Comparison of ENCODE assay signal across 27 cellular contexts in genomic region chr22:25534724-25535123, GRCh38. TPM values are rescaled to one million over a fixed set of nuclear protein-coding genes. Genes with fewer than 3 reads are reported as not detected.
A peak's percentile ranks its signal among the peaks of the same experiment; 100 is the strongest.
DNase-seq lines count a peak whose midpoint lies in the region; ATAC-seq, FAIRE-seq and TF ChIP-seq lines count a peak whose summit lies in the region.
"Had no signal": no experiment of that assay in that cellular context is flagged by ENCODE, and none has a peak within 500 bp of the region (broad histone marks: within the 10 kb centered on the region; RNA-seq: fewer than 3 reads in every experiment).

No MANE protein-coding gene starts in this region.

- H2AFZ ChIP-seq in H9 (ENCODE audit: low read length), result no peak overlapping the region
- H2AFZ ChIP-seq in HCT116 (ENCODE audit: low read depth, low read length, poor library complexity, severe bottlenecking), result no peak overlapping the region
- no peak overlapping the region for H2AFZ ChIP-seq in K562 (ENCODE audit: low read depth, low read length)

- no peak overlapping the region for H4K91ac ChIP-seq in H9 (ENCODE audit: insufficient read length, low read depth, low read length)

- peaks cover 10% of the 10 kb centered on the region for H3K27me3 Mint-ChIP-seq in H9 (ENCODE audit: low read depth)
- H3K27me3 Mint-ChIP-seq in activated CD4-positive, alpha-beta T cell treated with anti-CD3 and anti-CD28 coated beads, Interleukin-2, amount 10 ng/mL, durations not matched to agents 7 days and 5 days, result peaks cover 18% of the 10 kb centered on the region
- H3K27me3 Mint-ChIP-seq: CD4-positive, alpha-beta memory T cell had no signal

- H2BK120ac ChIP-seq in H9 (ENCODE audit: low read depth, low read length, poor library complexity, severe bottlenecking), result no peak overlapping the region

- H3K4me2 ChIP-seq in H9 (ENCODE audit: insufficient read depth, insufficient read length, low read length) (no peak overlapping the region), HCT116 (ENCODE audit: low read length) (no peak overlapping the region), K562 (ENCODE audit: insufficient read depth, low read length) (no peak overlapping the region)
- H3K4me2 ChIP-seq: BLaER1 had no signal

- no peak overlapping the region for H3K4ac ChIP-seq in H9 (ENCODE audit: low read depth, low read length)

- H2AK5ac ChIP-seq in H9 (ENCODE audit: insufficient read length, low read length), result no peak overlapping the region

- CTCF ChIA-PET in HCT116 (lab: Charles Lee) (no interaction called here), K562 (lab: Yijun Ruan, JAX; ENCODE audit: low intra/inter-chr PET ratio) (no interaction called here)
- CTCF ChIA-PET in activated CD4-positive, alpha-beta T cell treated with anti-CD3 and anti-CD28 coated beads, Interleukin-2, amount 10 ng/mL, durations not matched to agents 7 days and 5 days (lab: Charles Lee), result no interaction called here

- H3K27ac ChIP-seq in H9 (ENCODE audit: insufficient read length, low read depth, low read length), result no peak overlapping the region
- H3K27ac ChIP-seq in HCT116 (ENCODE audit: low read depth, low read length), result no peak overlapping the region
- no peak overlapping the region for H3K27ac ChIP-seq in K562 (ENCODE audit: extremely low read depth, low read depth, low read length)
- H3K27ac ChIP-seq: BLaER1 had no signal

- H4K8ac ChIP-seq in H9 (replicated peaks; ENCODE audit: insufficient read length, low read depth, low read length), result no peak overlapping the region

- in situ Hi-C loops in K562 (cut with MboI), result no loop called here

- ATAC-seq in HCT116, result no peak
- no peak for ATAC-seq in K562
- ATAC-seq: GM12878 had no signal

- H3K9me1 ChIP-seq in K562 (ENCODE audit: control insufficient read depth, insufficient read depth, low read length), result no peaks in the 10 kb centered on the region

- H3K79me2 ChIP-seq in H9 (ENCODE audit: insufficient read depth, low read length) (no peaks in the 10 kb centered on the region), HCT116 (ENCODE audit: insufficient read depth, low read length) (no peaks in the 10 kb centered on the region), K562 (ENCODE audit: control insufficient read depth, insufficient read depth, low read length) (no peaks in the 10 kb centered on the region)

- no peak for DNase-seq in H9
- no peak for DNase-seq in HCT116 (ENCODE audit: low read depth, low spot score)
- DNase-seq in K562 (ENCODE audit: extremely low read depth in 1 of 4, low spot score in 3 of 4), result no peak
- DNase-seq in superior temporal gyrus (ENCODE audit: extremely low spot score), result no peak
- no peak for DNase-seq in RKO (ENCODE audit: low spot score)
- no peak for DNase-seq in activated CD4-positive, alpha-beta T cell treated with anti-CD3 and anti-CD28 coated beads, Interleukin-2, amount 10 ng/mL, durations not matched to agents 7 days and 5 days
- DNase-seq: 8988T; ACHN; BE2C; C1 segment of cervical spinal cord; CD4-positive, alpha-beta memory T cell; CD4-positive, CD25-positive, alpha-beta regulatory T cell; CD8-positive, alpha-beta memory T cell; COR-L47; DMS 273 treated with DMSO at 0.1 percent for 48 hours; DMS153; DMS53; DMS79; DND-41; EL; GDM1 had no signal

- TF ChIP-seq EP300 in K562 (IDR thresholded peaks at IDR 0.05; ENCODE audit: low read length), result no peak

- H3K23me2 ChIP-seq in H9 (ENCODE audit: insufficient read length, low read depth, low read length, poor library complexity, severe bottlenecking), result no peaks in the 10 kb centered on the region

- FAIRE-seq in K562 (lab: Jason Lieb, UNC), result no peak
- FAIRE-seq: A204.1, GM12878, GM12892, GM18507 had no signal

- H3K56ac ChIP-seq in H9 (ENCODE audit: insufficient read length, low read depth, low read length), result no peak overlapping the region

- H3K4me3 Mint-ChIP-seq in H9, result no peak overlapping the region
- no peak overlapping the region for H3K4me3 Mint-ChIP-seq in activated CD4-positive, alpha-beta T cell treated with anti-CD3 and anti-CD28 coated beads, Interleukin-2, amount 10 ng/mL, durations not matched to agents 7 days and 5 days
- H3K4me3 Mint-ChIP-seq: CD14-positive monocyte; CD4-positive, alpha-beta memory T cell; CD4-positive, CD25-positive, alpha-beta regulatory T cell; CD8-positive, alpha-beta memory T cell had no signal

- H3K36me3 Mint-ChIP-seq in H9 (ENCODE audit: insufficient read depth in 1 of 3, low read depth in 3 of 3), result no peaks in the 10 kb centered on the region
- H3K36me3 Mint-ChIP-seq in activated CD4-positive, alpha-beta T cell treated with anti-CD3 and anti-CD28 coated beads, Interleukin-2, amount 10 ng/mL, durations not matched to agents 7 days and 5 days (ENCODE audit: low read depth), result peaks cover 8% of the 10 kb centered on the region
- H3K36me3 Mint-ChIP-seq: CD14-positive monocyte had no signal

- H3K79me1 ChIP-seq in H9 (ENCODE audit: insufficient read depth, low read depth, low read length, poor library complexity, severe bottlenecking), result no peaks in the 10 kb centered on the region

- H2BK12ac ChIP-seq in H9 (ENCODE audit: insufficient read length, low read depth, low read length), result no peak overlapping the region

- H2BK20ac ChIP-seq in H9 (ENCODE audit: low read depth, low read length, poor library complexity, severe bottlenecking), result no peak overlapping the region

- POLR2A ChIA-PET in HCT116 (lab: Charles Lee), result no interaction called here
- POLR2A ChIA-PET in K562 (lab: Yijun Ruan, JAX), result no interaction called here
- POLR2A ChIA-PET in activated CD4-positive, alpha-beta T cell treated with anti-CD3 and anti-CD28 coated beads, Interleukin-2, amount 10 ng/mL, durations not matched to agents 7 days and 5 days (lab: Charles Lee), result no interaction called here

- H4K20me1 ChIP-seq in H9 (ENCODE audit: control insufficient read depth, insufficient read depth, insufficient read length) (no peaks in the 10 kb centered on the region), HCT116 (ENCODE audit: insufficient read depth) (no peaks in the 10 kb centered on the region), K562 (replicated peaks; ENCODE audit: control insufficient read depth, insufficient read depth, low read length) (no peaks in the 10 kb centered on the region; the same call in 1 of the 2 replicates)
- H4K20me1 ChIP-seq: BLaER1 had no signal

- TF ChIP-seq RAD21 in HCT116 (IDR thresholded peaks at IDR 0.05; ENCODE audit: low read depth) (no peak), K562 (CRISPR knock-in tag; conservative IDR thresholded peaks at IDR 0.05 in 1 of 2, IDR thresholded peaks at IDR 0.05 in 1 of 2) (no peak)

- intact Hi-C loops in HCT116 (cut with micrococcal nuclease), result no loop called here
- intact Hi-C loops in K562 (cut with micrococcal nuclease), result no loop called here

- H3K36me3 ChIP-seq in HCT116 (ENCODE audit: control insufficient read depth in 1 of 2, insufficient read depth in 2 of 2, low read length in 2 of 2) (no peaks in the 10 kb centered on the region), K562 (ENCODE audit: control insufficient read depth, insufficient read depth, low read length) (no peaks in the 10 kb centered on the region)
- H3K36me3 ChIP-seq: BE2C, BLaER1 had no signal

- H3K27ac Mint-ChIP-seq in H9, result no peak overlapping the region
- H3K27ac Mint-ChIP-seq in activated CD4-positive, alpha-beta T cell treated with anti-CD3 and anti-CD28 coated beads, Interleukin-2, amount 10 ng/mL, durations not matched to agents 7 days and 5 days, result no peak overlapping the region
- H3K27ac Mint-ChIP-seq: CD14-positive monocyte; CD4-positive, alpha-beta memory T cell; CD4-positive, CD25-positive, alpha-beta regulatory T cell; CD8-positive, alpha-beta memory T cell had no signal

- H3T11ph ChIP-seq in H9 (ENCODE audit: low read length), result no peak overlapping the region

- RAD21 ChIA-PET in HCT116 (lab: Charles Lee; ENCODE audit: low non-redundant PET in 1 of 2, low total read pairs in 2 of 2, uncharacterized antibody in 2 of 2, unreplicated experiment in 2 of 2), result no interaction called here

- BruUV-seq in HCT116 (replicated peaks; lab: Mats Ljungman, UMichigan), result no TSS peak
- BruUV-seq in K562 (replicated peaks; lab: Mats Ljungman, UMichigan), result no TSS peak

- H3K4me3 ChIP-seq in HCT116 (replicated peaks in 1 of 2; ENCODE audit: low read depth in 1 of 2, low read length in 2 of 2) (no peak overlapping the region), K562 (no peak overlapping the region)
- H3K4me3 ChIP-seq: BLaER1, GM12878 had no signal

- no peak overlapping the region for H3K18ac ChIP-seq in H9 (ENCODE audit: insufficient read length, low read depth, low read length)

- TF ChIP-seq POLR2A in HCT116 (IDR thresholded peaks at IDR 0.05; ENCODE audit: borderline replicate concordance, extremely low read depth, insufficient read depth, insufficient read length) (no peak), K562 (conservative IDR thresholded peaks at IDR 0.05) (no peak)

- H3K9me3 ChIP-seq in H9 (ENCODE audit: control insufficient read depth, low read depth, low read length) (no peaks in the 10 kb centered on the region), HCT116 (ENCODE audit: control insufficient read depth in 1 of 2, insufficient read depth in 1 of 2, low read depth in 1 of 2, low read length in 2 of 2) (no peaks in the 10 kb centered on the region), K562 (replicated peaks; ENCODE audit: control insufficient read depth, insufficient read depth, low read depth, low read length) (no peaks in the 10 kb centered on the region)
- H3K9me3 ChIP-seq: BLaER1 had no signal

- H3K9me3 Mint-ChIP-seq in H9, result peaks cover 0 to 1% of the 10 kb centered on the region in 2 experiments; a peak in 2 of 5 replicates
- peaks cover 13% of the 10 kb centered on the region for H3K9me3 Mint-ChIP-seq in activated CD4-positive, alpha-beta T cell treated with anti-CD3 and anti-CD28 coated beads, Interleukin-2, amount 10 ng/mL, durations not matched to agents 7 days and 5 days
- H3K9me3 Mint-ChIP-seq: CD8-positive, alpha-beta memory T cell had no signal

- H3K4me1 ChIP-seq in H9 (ENCODE audit: insufficient read depth, low read length), result no peaks in the 10 kb centered on the region
- H3K4me1 ChIP-seq in HCT116 (ENCODE audit: control insufficient read depth in 1 of 2, insufficient read depth in 2 of 2, low read length in 2 of 2), result no peaks in the 10 kb centered on the region
- no peaks in the 10 kb centered on the region for H3K4me1 ChIP-seq in K562 (replicated peaks in 1 of 2; ENCODE audit: control insufficient read depth in 2 of 2, insufficient read depth in 2 of 2, low read length in 2 of 2)
- H3K4me1 ChIP-seq: BE2C had no signal

- no peak overlapping the region for H2BK15ac ChIP-seq in H9 (ENCODE audit: low read depth, low read length)

- H4K5ac ChIP-seq in H9 (ENCODE audit: insufficient read length, low read depth, low read length), result no peak overlapping the region

- H3K9me2 ChIP-seq in HCT116 (ENCODE audit: insufficient read depth), result no peaks in the 10 kb centered on the region

- H3K4me1 Mint-ChIP-seq in H9, result no peaks in the 10 kb centered on the region
- H3K4me1 Mint-ChIP-seq in activated CD4-positive, alpha-beta T cell treated with anti-CD3 and anti-CD28 coated beads, Interleukin-2, amount 10 ng/mL, durations not matched to agents 7 days and 5 days, result peaks cover 8% of the 10 kb centered on the region
- H3K4me1 Mint-ChIP-seq: CD14-positive monocyte; CD8-positive, alpha-beta memory T cell had no signal

- no CpG with 5 or more reads among the region's 3 CpGs for WGBS in H9 (ENCODE audit: extremely low coverage, insufficient read length, low lambda C conversion rate)
- WGBS in K562 (ENCODE audit: insufficient coverage, low coverage, missing lambda C conversion rate), result 0% methylated on average over 3 of the region's 3 CpGs

- TF ChIP-seq CTCF in H9 (conservative IDR thresholded peaks at IDR 0.05) (peak; percentile 23; the same call in 1 of the 3 replicates), HCT116 (IDR thresholded peaks at IDR 0.05 in 2 of 3, conservative IDR thresholded peaks at IDR 0.05 in 1 of 3; ENCODE audit: borderline replicate concordance in 1 of 3, insufficient read depth in 1 of 3, low read depth in 2 of 3, low read length in 2 of 3) (peak in 2 of 3 experiments; percentile 22 to 28; a peak in 1 of 6 replicates), K562 (IDR thresholded peaks at IDR 0.05 in 2 of 3, conservative IDR thresholded peaks at IDR 0.05 in 1 of 3; ENCODE audit: insufficient read depth in 2 of 3, low read depth in 1 of 3, low read length in 3 of 3) (no peak)

- H3K27me3 ChIP-seq in H9 (ENCODE audit: insufficient read depth, low read length) (no peaks in the 10 kb centered on the region), HCT116 (ENCODE audit: insufficient read depth, low read length) (no peaks in the 10 kb centered on the region), K562 (ENCODE audit: control insufficient read depth in 2 of 2, insufficient read depth in 2 of 2, low read length in 2 of 2) (peaks cover 0 to 6% of the 10 kb centered on the region in 2 experiments; a peak in 4 of 5 replicates)
- H3K27me3 ChIP-seq: BE2C, BLaER1 had no signal

- no peak overlapping the region for H3K23ac ChIP-seq in H9 (ENCODE audit: insufficient read length, low read depth, low read length)

- H3K14ac ChIP-seq in H9 (ENCODE audit: insufficient read depth, low read length), result no peak overlapping the region

- H2BK5ac ChIP-seq in H9 (ENCODE audit: insufficient read length, low read length), result no peak overlapping the region

- H3K9ac ChIP-seq in H9 (ENCODE audit: extremely low read depth, insufficient read length, low read length), result no peak overlapping the region
- H3K9ac ChIP-seq in HCT116 (ENCODE audit: low read length), result no peak overlapping the region
- no peak overlapping the region for H3K9ac ChIP-seq in K562 (ENCODE audit: insufficient read depth in 1 of 2, low read depth in 2 of 2, low read length in 2 of 2)
- H3K9ac ChIP-seq: BLaER1 had no signal

RNA-seq across cellular contexts. Expression of gene GRK3, which starts 29.8 kb away (rescaled TPM):
- total RNA-seq in H9 (2021) (22.8 and 23.9 TPM in 2 replicates), HCT116 (2021; ENCODE audit: unreplicated experiment) (14.6 TPM), K562 (2014; rRNA removed) (3.4 and 3.7 TPM in 2 replicates), K562 (2014; rRNA removed; fragmentation: Illumina TruSeq; extraction: Trizol) (7.5 and 9.0 TPM in 2 replicates), K562 (2015; rRNA removed; fragmentation: Illumina TruSeq; extraction: Trizol) (6.0 and 6.8 TPM in 2 replicates), K562 (2021) (7.3 and 7.6 TPM in 2 replicates)
- polyA plus RNA-seq in HCT116 (2012), result 4.6 and 5.6 TPM in 2 replicates
- 2.6 and 7.4 TPM in 2 replicates for total RNA-seq in K562 (2011; cell fraction: chromatin; rRNA removed; ENCODE audit: low replicate concordance)
- 1.0 and 1.2 TPM in 2 replicates for total RNA-seq in K562 (2011; cell fraction: nucleolus; rRNA removed)
- total RNA-seq in K562 (2011; cell fraction: nucleoplasm; rRNA removed), result 2.6 and 3.5 TPM in 2 replicates
- polyA plus RNA-seq in K562 (2011; rRNA removed) (2.9 and 4.0 TPM in 2 replicates), K562 (2014; fragmentation: Illumina TruSeq; extraction: Trizol) (5.9 and 6.3 TPM in 2 replicates), K562 (2014; fragmentation: Nextera tagmentation; extraction: Ambion mirVana) (1 to 10 TPM; 1.4 TPM), K562 (2014; rRNA removed) (3.4 and 3.6 TPM in 2 replicates)
- polyA plus RNA-seq in K562 (2011; cell fraction: cytosol; rRNA removed), result 0.78 and 2.3 TPM in 2 replicates
- polyA plus RNA-seq in K562 (2011; cell fraction: nucleus; rRNA removed), result 2.1 and 3.6 TPM in 2 replicates
- polyA plus RNA-seq in K562 (2012), result 3.2 and 4.5 TPM in 2 replicates
- polyA minus RNA-seq in K562 (2011; rRNA and poly(A)+ RNA removed), result 5.3 and 9.2 TPM in 2 replicates
- 2.2 and 2.8 TPM in 2 replicates for polyA minus RNA-seq in K562 (2011; cell fraction: cytosol; rRNA and poly(A)+ RNA removed)
- polyA minus RNA-seq in K562 (2011; cell fraction: nucleus; rRNA and poly(A)+ RNA removed), result 0.94 and 2.8 TPM in 2 replicates
- total RNA-seq in activated CD4-positive, alpha-beta T cell treated with anti-CD3 and anti-CD28 coated beads, Interleukin-2, amount 10 ng/mL, durations not matched to agents 7 days and 5 days, result 10 to 100 TPM; 23.4 to 24.2 TPM

Comparison
In these comparisons a context has a peak if more than half of its experiments do, and no peak if none do; other contexts are left out.
1. CTCF ChIP-seq: peak in H9 (single experiment) and HCT116 (2 of 3); none in K562 (0 of 3).